In genomic region chr18:68733693-68734092, GRCh38 we compare ENCODE assay signal across 14 cellular contexts. TPM values are rescaled to one million over a fixed set of nuclear protein-coding genes. Genes with fewer than 3 reads are reported as not detected.
DNase-seq lines count a peak whose midpoint lies in the region; ATAC-seq and TF ChIP-seq lines count a peak whose summit lies in the region.
"Had no signal": no experiment of that assay in that cellular context is flagged by ENCODE, and none has a peak within 500 bp of the region (broad histone marks: within the 10 kb centered on the region; RNA-seq: fewer than 3 reads in every experiment).

No MANE protein-coding gene starts in this region.

- H2AK5ac ChIP-seq in mesenchymal stem cell (ENCODE audit: low read length, severe bottlenecking) = no peak overlapping the region

- DNase-seq in GM06990 (ENCODE audit: extremely low read depth, insufficient read length) = no peak
- peak; percentile 24 for DNase-seq in adipocyte (ENCODE audit: low read depth)
- DNase-seq in mesenchymal stem cell = no peak
- no peak for DNase-seq in SHP77 (lab: John Stamatoyannopoulos, UW)
- no peak for DNase-seq in psoas muscle
- DNase-seq: activated T-cell treated with anti-CD3 and anti-CD28 coated beads, Interleukin-2, amount 50 U/mL, for 4 hours; NCI-H1930; nephron progenitor cell; stimulated activated CD4-positive, alpha-beta T cell treated with anti-CD3 and anti-CD28 coated beads, Interleukin-1b, Interleukin-23, amount 100 ng/mL, for 48 hours had no signal

- no peaks in the 10 kb centered on the region for H3K79me2 ChIP-seq in Loucy (ENCODE audit: insufficient read depth, low read length)

- ATAC-seq in GM19023 (IDR thresholded peaks at IDR 0.05; ENCODE audit: unreplicated experiment) (no peak), psoas muscle (no peak)
- ATAC-seq: activated T-cell treated with anti-CD3 and anti-CD28 coated beads, Interleukin-2, amount 50 U/mL, for 4 hours had no signal

- no peaks in the 10 kb centered on the region for H3F3A ChIP-seq in Loucy (ENCODE audit: low read depth)

- no peaks in the 10 kb centered on the region for H3K79me1 ChIP-seq in mesenchymal stem cell (replicated peaks; ENCODE audit: low read length, poor library complexity, severe bottlenecking)

- no peak overlapping the region for H3K27ac ChIP-seq in mesenchymal stem cell (ENCODE audit: low read length, poor library complexity, severe bottlenecking)
- H3K27ac ChIP-seq in psoas muscle = no peak overlapping the region
- H3K27ac ChIP-seq: BLaER1 treated with 17β-estradiol and CSF1 and Interleukin-3, amounts not matched to agents 10 nM and 100 nM; SJCRH30; suprapubic skin had no signal

- no peak overlapping the region for H4K8ac ChIP-seq in mesenchymal stem cell (ENCODE audit: low read length)

- WGBS in mesenchymal stem cell = 70% methylated on average over 5 of the region's 6 CpGs
- WGBS in psoas muscle, 3 donors = 25 to 36% (median 29%) methylated on average over 6 of the region's 6 CpGs

- H3K18ac ChIP-seq in mesenchymal stem cell (ENCODE audit: low read depth in 1 of 2, low read length in 2 of 2) = no peak overlapping the region

- H3K4me3 ChIP-seq in GM06990 (replicated peaks; ENCODE audit: low read depth, low read length) (no peak overlapping the region), Loucy (ENCODE audit: low read length, poor library complexity, severe bottlenecking) (peak overlapping the region; percentile 53), adipocyte (ENCODE audit: low read length) (no peak overlapping the region), mesenchymal stem cell (ENCODE audit: insufficient read depth in 1 of 2, low read depth in 1 of 2, low read length in 2 of 2) (no peak overlapping the region), psoas muscle (no peak overlapping the region)
- H3K4me3 ChIP-seq: BLaER1 treated with 17β-estradiol and CSF1 and Interleukin-3, amounts not matched to agents 10 nM and 100 nM; SJCRH30; suprapubic skin had no signal

- peak overlapping the region; percentile 66 for H3K4me2 ChIP-seq in Loucy (ENCODE audit: low read depth, low read length, poor library complexity, severe bottlenecking)
- no peak overlapping the region for H3K4me2 ChIP-seq in mesenchymal stem cell (ENCODE audit: low read length, poor library complexity, severe bottlenecking)
- H3K4me2 ChIP-seq: BLaER1 treated with 17β-estradiol and CSF1 and Interleukin-3, amounts not matched to agents 10 nM and 100 nM had no signal

- H3K4me1 ChIP-seq in Loucy (ENCODE audit: insufficient read depth, low read length, poor library complexity, severe bottlenecking) = peaks cover 6% of the 10 kb centered on the region
- peaks cover 16% of the 10 kb centered on the region for H3K4me1 ChIP-seq in adipocyte (ENCODE audit: control insufficient read depth, insufficient read depth, low read length)
- H3K4me1 ChIP-seq in mesenchymal stem cell (ENCODE audit: control insufficient read depth, insufficient read depth, low read depth, low read length) = no peaks in the 10 kb centered on the region
- no peaks in the 10 kb centered on the region for H3K4me1 ChIP-seq in psoas muscle
- H3K4me1 ChIP-seq: SJCRH30 had no signal

- H3K9me3 ChIP-seq in Loucy (ENCODE audit: insufficient read depth, low read depth, low read length) (no peaks in the 10 kb centered on the region), adipocyte (ENCODE audit: control insufficient read depth, low read length) (no peaks in the 10 kb centered on the region), mesenchymal stem cell (ENCODE audit: control insufficient read depth, low read length) (no peaks in the 10 kb centered on the region), psoas muscle (no peaks in the 10 kb centered on the region)
- H3K9me3 ChIP-seq: BLaER1 treated with 17β-estradiol and CSF1 and Interleukin-3, amounts not matched to agents 10 nM and 100 nM; SJCRH30; suprapubic skin had no signal

- H3K9ac ChIP-seq in Loucy (ENCODE audit: low read depth, low read length, poor library complexity, severe bottlenecking) (no peak overlapping the region), adipocyte (ENCODE audit: low read length) (no peak overlapping the region), mesenchymal stem cell (ENCODE audit: low read length) (peak overlapping the region; percentile 23)

- no peak overlapping the region for H3K4ac ChIP-seq in mesenchymal stem cell (ENCODE audit: low read depth in 1 of 2, low read length in 2 of 2)

- TF ChIP-seq CTCF in GM06990 (IDR thresholded peaks at IDR 0.05; ENCODE audit: insufficient read depth, low read length, poor library complexity, severe bottlenecking) (peak; percentile 5), Loucy (conservative IDR thresholded peaks at IDR 0.05; ENCODE audit: low read length) (peak; percentile 38), psoas muscle (IDR thresholded peaks at IDR 0.05) (no peak)

- H2AFZ ChIP-seq in Loucy (ENCODE audit: low read length) (peak overlapping the region; percentile 77), mesenchymal stem cell (ENCODE audit: low read depth, low read length) (no peak overlapping the region)

- H3K14ac ChIP-seq in mesenchymal stem cell (ENCODE audit: low read length in 2 of 2) = no peak overlapping the region

- H3K23ac ChIP-seq in mesenchymal stem cell (ENCODE audit: low read length in 2 of 2) = no peak overlapping the region

- H2BK12ac ChIP-seq in mesenchymal stem cell (ENCODE audit: low read length in 2 of 2) = no peak overlapping the region

- H3K36me3 ChIP-seq in GM06990 (ENCODE audit: control insufficient read depth, insufficient read depth, low read length) (no peaks in the 10 kb centered on the region), Loucy (ENCODE audit: insufficient read depth, low read length) (no peaks in the 10 kb centered on the region), adipocyte (ENCODE audit: control insufficient read depth, insufficient read depth, low read length, severe bottlenecking) (no peaks in the 10 kb centered on the region), mesenchymal stem cell (ENCODE audit: control insufficient read depth in 1 of 2, insufficient read depth in 2 of 2, low read depth in 1 of 2, low read length in 2 of 2) (no peaks in the 10 kb centered on the region), psoas muscle (ENCODE audit: insufficient read depth in 1 of 2, low read depth in 1 of 2) (no peaks in the 10 kb centered on the region)
- H3K36me3 ChIP-seq: BLaER1 treated with 17β-estradiol and CSF1 and Interleukin-3, amounts not matched to agents 10 nM and 100 nM; SJCRH30; suprapubic skin had no signal

- H2BK5ac ChIP-seq in mesenchymal stem cell (ENCODE audit: low read depth, low read length, poor library complexity, severe bottlenecking) = no peak overlapping the region

- no peaks in the 10 kb centered on the region for H3K9me2 ChIP-seq in Loucy (replicated peaks; ENCODE audit: low read depth, low read length)

- H2BK15ac ChIP-seq in mesenchymal stem cell (ENCODE audit: low read depth, poor library complexity, severe bottlenecking) = no peak overlapping the region

- H4K91ac ChIP-seq in mesenchymal stem cell (ENCODE audit: low read length) = no peak overlapping the region

- no peak overlapping the region for H2BK120ac ChIP-seq in mesenchymal stem cell (ENCODE audit: low read depth, low read length)

- intact Hi-C loops in psoas muscle (cut with DNase I) = loop anchor here in 1 of 2 donors (10.0 kb wide), 1 partner anchor 1509 kb away; no protein-coding TSS in a partner anchor

- H3K27me3 ChIP-seq in GM06990 (replicated peaks; ENCODE audit: control insufficient read depth, insufficient read depth, low read length) (no peaks in the 10 kb centered on the region), Loucy (ENCODE audit: insufficient read depth, low read length, poor library complexity, severe bottlenecking) (no peaks in the 10 kb centered on the region), adipocyte (replicated peaks; ENCODE audit: control insufficient read depth, insufficient read depth, low read length) (no peaks in the 10 kb centered on the region), mesenchymal stem cell (ENCODE audit: control insufficient read depth in 1 of 2, insufficient read depth in 1 of 2, low read length in 2 of 2) (no peaks in the 10 kb centered on the region), psoas muscle (ENCODE audit: insufficient read depth in 3 of 3, low read length in 2 of 3) (no peaks in the 10 kb centered on the region)
- H3K27me3 ChIP-seq: BLaER1 treated with 17β-estradiol and CSF1 and Interleukin-3, amounts not matched to agents 10 nM and 100 nM; SJCRH30; suprapubic skin had no signal

- no peaks in the 10 kb centered on the region for H4K20me1 ChIP-seq in Loucy (ENCODE audit: insufficient read depth, low read length, poor library complexity, severe bottlenecking)
- H4K20me1 ChIP-seq: BLaER1 treated with 17β-estradiol and CSF1 and Interleukin-3, amounts not matched to agents 10 nM and 100 nM had no signal

RNA-seq across cellular contexts. Expression of gene TMX3, which starts 18.8 kb away (rescaled TPM):
- polyA plus RNA-seq in mesenchymal stem cell (2013, experiment 1 of 2) = 52.3 TPM
- 54.8 TPM for polyA plus RNA-seq in mesenchymal stem cell (2013, experiment 2 of 2)
- total RNA-seq in psoas muscle = 10 to 100 TPM; 17.8 to 25.3 (median 19.4) TPM
- polyA plus RNA-seq in psoas muscle = 10 to 100 TPM in 2 of 3 donors, 1 to 10 TPM in 1; 8.5 to 24.4 (median 14.5) TPM
